ENCODE assay signal across 8 cellular contexts in the genomic region with DNA sequence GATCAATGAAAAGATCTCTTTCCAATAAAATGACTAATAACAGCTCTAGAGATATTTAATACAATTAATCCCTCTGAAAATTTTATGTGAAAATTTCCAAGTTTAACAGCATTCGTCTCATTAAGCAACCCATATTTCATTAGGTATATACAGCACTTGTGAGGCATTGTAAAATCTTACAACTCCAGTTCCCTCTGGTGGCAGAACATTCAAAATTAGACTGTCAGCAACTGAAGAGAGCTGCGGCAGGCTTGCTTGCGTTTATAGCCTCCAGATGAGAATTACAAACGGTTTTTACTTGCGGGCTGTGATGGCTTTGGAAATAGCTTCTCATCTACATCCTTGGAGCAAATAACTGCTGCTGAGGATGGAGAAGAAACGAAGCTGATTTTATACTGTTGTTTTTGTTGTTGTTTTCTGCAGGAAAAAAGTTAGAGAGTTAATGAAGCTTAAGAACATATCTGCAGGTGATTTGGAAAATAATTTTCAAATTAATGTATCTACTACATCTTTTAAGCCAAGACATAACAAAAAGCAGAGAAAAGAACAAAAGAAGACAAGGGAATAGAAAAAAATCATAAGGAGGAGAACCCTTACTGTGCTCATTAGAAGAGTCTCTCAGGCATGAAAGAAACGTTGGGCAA.
A peak's percentile ranks its signal among the peaks of the same experiment; 100 is the strongest.
DNase-seq lines count a peak whose midpoint lies in the region; ATAC-seq and TF ChIP-seq lines count a peak whose summit lies in the region.

No MANE protein-coding gene starts in this region.

- peak overlapping the region; percentile 46 to 67 (median 57) for H3K4me3 Mint-ChIP-seq in brain

- no peaks in the 10 kb centered on the region for H3K27me3 ChIP-seq in right lobe of liver

- H3K27ac Mint-ChIP-seq in brain = peak overlapping the region in 2 of 5 experiments; percentile 55 to 75

- H3K27me3 Mint-ChIP-seq in brain = no peaks in the 10 kb centered on the region

- no peaks in the 10 kb centered on the region for H3K36me3 ChIP-seq in right lobe of liver

- peaks cover 21% of the 10 kb centered on the region for H3K4me1 Mint-ChIP-seq in brain

- H3K9me3 ChIP-seq in right lobe of liver = no peaks in the 10 kb centered on the region

- H3K27ac ChIP-seq in right lobe of liver = no peak overlapping the region

- peak; percentile 64 to 93 (median 84) for ATAC-seq in right lobe of liver
- no peak for ATAC-seq in HG02588 (IDR thresholded peaks at IDR 0.05; ENCODE audit: unreplicated experiment)
- no peak for ATAC-seq in HG03196 (IDR thresholded peaks at IDR 0.05; ENCODE audit: unreplicated experiment)

- H3K4me1 ChIP-seq in right lobe of liver = no peaks in the 10 kb centered on the region

- no peaks in the 10 kb centered on the region for H3K9me3 Mint-ChIP-seq in brain

- CTCF ChIA-PET in GM10248 (lab: Yijun Ruan, JAX) = interaction anchor here (2.6 kb wide), 1 partner anchor 11 kb away, joined by 9 read pairs; no protein-coding TSS in a partner anchor

- 21% methylated on average over 7 of the region's 7 CpGs for WGBS in right lobe of liver (ENCODE audit: insufficient coverage, low coverage, low lambda C conversion rate, missing lambda C conversion rate)

- TF ChIP-seq POLR2A in right lobe of liver (IDR thresholded peaks at IDR 0.05) = no peak

- no peak overlapping the region for H3K4me3 ChIP-seq in AG09309 (ENCODE audit: control insufficient read depth, low read depth, low read length)
- H3K4me3 ChIP-seq in right lobe of liver = no peak overlapping the region

- intact Hi-C loops in right lobe of liver (cut with DNase I) = no loop called here

- DNase-seq in AG09309 (ENCODE audit: low read depth) (peak; percentile 67), NCI-H1092 (lab: John Stamatoyannopoulos, UW) (peak; percentile 7), right lobe of liver (no peak), NCI-H187 treated with DMSO at 0.1 percent for 48 hours (lab: John Stamatoyannopoulos, UW) (no peak), GM10248 (ENCODE audit: extremely low spot score) (no peak)

- peak; percentile 52 for TF ChIP-seq CTCF in AG09309 (IDR thresholded peaks at IDR 0.05; ENCODE audit: control insufficient read depth, insufficient read depth, low read depth, low read length, missing control alignments)
- TF ChIP-seq CTCF in brain (conservative IDR thresholded peaks at IDR 0.05) = peak; percentile 55 to 70
- peak; percentile 25 to 42 (median 29) for TF ChIP-seq CTCF in right lobe of liver (IDR thresholded peaks at IDR 0.05)
- no peak for TF ChIP-seq CTCF in GM10248 (IDR thresholded peaks at IDR 0.05; ENCODE audit: control extremely low read depth, extremely low read depth, low read depth, missing control alignments)

- POLR2A ChIA-PET in GM10248 (lab: Yijun Ruan, JAX) = no interaction called here

- no peaks in the 10 kb centered on the region for H3K36me3 Mint-ChIP-seq in brain

Comparison
In these comparisons a context has a peak if more than half of its experiments do, and no peak if none do; other contexts are left out.
1. DNase-seq: peak in AG09309 (single experiment) and NCI-H1092 (single experiment); none in right lobe of liver (0 of 3), NCI-H187 treated with DMSO at 0.1 percent for 48 hours (single experiment) and GM10248 (single experiment).
2. ATAC-seq: peak in right lobe of liver (4 of 4); none in HG02588 (single experiment) and HG03196 (single experiment).